In genomic region chr15:63870403-63871209, GRCh38 we compare ENCODE assay signal across 1 cellular context.
TF ChIP-seq lines count a peak whose summit lies in the region.

No MANE protein-coding gene starts in this region.

TF ChIP-seq in K562, 482 proteins besides CTCF, POLR2A, EP300 and RAD21 (continued from another document and continues in another):
- TF ChIP-seq JUNB (CRISPR knock-in tag; conservative IDR thresholded peaks at IDR 0.05) (no peak), KLF1 (tag; IDR thresholded peaks at IDR 0.05) (no peak), DLX4 (CRISPR knock-in tag; IDR thresholded peaks at IDR 0.05) (no peak), HMGXB4 (CRISPR knock-in tag; IDR thresholded peaks at IDR 0.05) (peak; percentile 78; the same call in 1 of the 2 replicates), CGGBP1 (CRISPR knock-in tag; IDR thresholded peaks at IDR 0.05) (no peak), ZNF551 (CRISPR knock-in tag; IDR thresholded peaks at IDR 0.05) (no peak), SMARCB1 (IDR thresholded peaks at IDR 0.05; ENCODE audit: insufficient read length, low read depth) (no peak), TRIM25 (IDR thresholded peaks at IDR 0.05; ENCODE audit: borderline replicate concordance) (no peak), UBTF (IDR thresholded peaks at IDR 0.05; ENCODE audit: borderline replicate concordance in 1 of 2, low read depth in 2 of 2, low read length in 2 of 2) (0 out of 4 replicates have a peak, but pooled peaks of 1 of the 2 experiments have one; percentile 54), ZBTB43 (CRISPR knock-in tag; IDR thresholded peaks at IDR 0.05) (peak; percentile 90), FOXJ2 (tag; IDR thresholded peaks at IDR 0.05) (peak; percentile 52; the same call in 1 of the 2 replicates), ZNF347 (CRISPR knock-in tag; IDR thresholded peaks at IDR 0.05; ENCODE audit: low read depth) (no peak), RBM17 (IDR thresholded peaks at IDR 0.05; ENCODE audit: borderline replicate concordance, low read depth, low read length) (no peak), FOXP1 (CRISPR knock-in tag; IDR thresholded peaks at IDR 0.05) (peak; percentile 96), ARID2 (IDR thresholded peaks at IDR 0.05) (no peak), ZBTB33 (CRISPR knock-in tag; IDR thresholded peaks at IDR 0.05) (peak; percentile 78; the same call in 1 of the 2 replicates), ZNF407 (IDR thresholded peaks at IDR 0.05; ENCODE audit: low read depth) (no peak), ZKSCAN1 (IDR thresholded peaks at IDR 0.05; ENCODE audit: low read depth, low read length) (no peak), POU5F1 (IDR thresholded peaks at IDR 0.05; ENCODE audit: borderline replicate concordance, low read depth, low read length, partially characterized antibody) (no peak), PRMT5 (CRISPR knock-in tag; IDR thresholded peaks at IDR 0.05) (peak; percentile 98), ARID4B (CRISPR knock-in tag; IDR thresholded peaks at IDR 0.05) (peak; percentile 99), NFXL1 (CRISPR knock-in tag; IDR thresholded peaks at IDR 0.05) (no peak), ATF1 (CRISPR knock-in tag; IDR thresholded peaks at IDR 0.05) (no peak), ATF1 (tag; IDR thresholded peaks at IDR 0.05) (no peak), NBN (IDR thresholded peaks at IDR 0.05; ENCODE audit: low read depth) (no peak), ZNF436 (CRISPR knock-in tag; IDR thresholded peaks at IDR 0.05) (no peak), RFX1 (IDR thresholded peaks at IDR 0.05) (no peak), SMAD4 (CRISPR knock-in tag; conservative IDR thresholded peaks at IDR 0.05) (0 out of 2 replicates have a peak, but pooled peaks have one; percentile 31), ZNF408 (CRISPR knock-in tag; IDR thresholded peaks at IDR 0.05; ENCODE audit: low read depth) (no peak), KLF10 (CRISPR knock-in tag; IDR thresholded peaks at IDR 0.05) (no peak), COPS2 (conservative IDR thresholded peaks at IDR 0.05) (no peak), VEZF1 (CRISPR knock-in tag; IDR thresholded peaks at IDR 0.05) (peak; percentile 42; the same call in 1 of the 2 replicates)
